ENCODE assay signal across 17 cellular contexts in the genomic region with DNA sequence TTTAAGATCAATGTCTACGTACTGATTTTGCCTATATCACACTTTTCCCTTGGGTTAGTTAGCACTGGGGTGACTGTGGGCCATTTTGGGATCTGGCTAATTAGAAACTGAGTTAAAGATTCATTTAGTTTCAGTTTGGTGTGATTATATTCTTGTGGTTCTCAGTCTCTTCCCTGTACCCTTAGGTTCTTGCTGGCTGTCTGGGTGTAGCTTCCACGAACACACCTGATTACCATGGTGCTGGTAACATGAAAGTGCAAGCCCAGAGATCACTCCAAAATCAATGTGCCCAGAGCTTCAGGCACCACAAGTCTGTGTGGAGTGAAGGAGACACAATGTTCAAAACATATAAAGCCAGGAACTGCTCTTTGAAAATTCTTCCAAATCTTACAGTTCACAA.
"Had no signal": no experiment of that assay in that cellular context is flagged by ENCODE, and none has a peak within 500 bp of the region (broad histone marks: within the 10 kb centered on the region; RNA-seq: fewer than 3 reads in every experiment).

No MANE protein-coding gene starts in this region.

- H3K27me3 ChIP-seq: body of pancreas, pancreas, right lobe of liver, upper lobe of right lung had no signal

- H3K27ac Mint-ChIP-seq: activated naive CD4-positive, alpha-beta T cell treated with anti-CD3 and anti-CD28 coated beads for 36 hours; activated T-helper 2 cell treated with anti-CD3 and anti-CD28 coated beads, Interferon-gamma antibody, Interleukin-2, Interleukin-4, amounts not matched to agents 10 μg/mL and 5 μg/mL and 100 μg/mL, durations not matched to agents 14 hours and 24 hours and 36 hours; naive thymus-derived CD4-positive, alpha-beta T cell; stimulated activated memory B cell treated with anti-CD40 and anti-IgM and Interleukin-4, amounts not matched to agents 10 μg/mL and 1 μg/mL and 100 μg/mL, for 72 hours had no signal

- H3K27ac ChIP-seq: body of pancreas, pancreas, right lobe of liver, thoracic aorta, upper lobe of right lung, WERI-Rb-1 had no signal

- DNase-seq: activated CD4-positive, alpha-beta T cell treated with anti-CD3 and anti-CD28 coated beads, Interleukin-2, amount 50 U/mL, for 48 hours; activated naive CD4-positive, alpha-beta T cell treated with anti-CD3 and anti-CD28 coated beads for 36 hours; body of pancreas; dermis blood vessel endothelial cell; effector memory CD4-positive, alpha-beta T cell; mesenchymal stem cell; naive thymus-derived CD4-positive, alpha-beta T cell; pancreas; right lobe of liver; small intestine; stimulated activated CD4-positive, alpha-beta T cell treated with anti-CD3 and anti-CD28 coated beads, Interleukin-4, amount 100 ng/mL, for 4 hours; upper lobe of right lung; WERI-Rb-1 had no signal

- H3K9me3 ChIP-seq: body of pancreas, pancreas, right lobe of liver, thoracic aorta, upper lobe of right lung had no signal

- H3K9me3 Mint-ChIP-seq: activated naive CD4-positive, alpha-beta T cell treated with anti-CD3 and anti-CD28 coated beads for 36 hours; activated T-helper 2 cell treated with anti-CD3 and anti-CD28 coated beads, Interferon-gamma antibody, Interleukin-2, Interleukin-4, amounts not matched to agents 10 μg/mL and 5 μg/mL and 100 μg/mL, durations not matched to agents 14 hours and 24 hours and 36 hours; naive thymus-derived CD4-positive, alpha-beta T cell had no signal

- H3K36me3 ChIP-seq: pancreas, right lobe of liver, thoracic aorta, upper lobe of right lung, WERI-Rb-1 had no signal

- H3K4me3 ChIP-seq: body of pancreas, pancreas, right lobe of liver, thoracic aorta, upper lobe of right lung had no signal

- H3K36me3 Mint-ChIP-seq: naive thymus-derived CD4-positive, alpha-beta T cell had no signal

- H3K4me3 Mint-ChIP-seq: activated naive CD4-positive, alpha-beta T cell treated with anti-CD3 and anti-CD28 coated beads for 36 hours; stimulated activated memory B cell treated with anti-CD40 and anti-IgM and Interleukin-4, amounts not matched to agents 10 μg/mL and 1 μg/mL and 100 μg/mL, for 72 hours had no signal

- FAIRE-seq: endothelial cell of umbilical vein, small intestine had no signal

- ATAC-seq: body of pancreas; naive thymus-derived CD4-positive, alpha-beta T cell; pancreas; right lobe of liver; stimulated activated memory B cell treated with anti-CD40 and anti-IgM and Interleukin-4, amounts not matched to agents 10 μg/mL and 1 μg/mL and 100 μg/mL, for 72 hours; upper lobe of right lung had no signal

- H3K4me1 ChIP-seq: pancreas, right lobe of liver had no signal

- H3K27me3 Mint-ChIP-seq: stimulated activated memory B cell treated with anti-CD40 and anti-IgM and Interleukin-4, amounts not matched to agents 10 μg/mL and 1 μg/mL and 100 μg/mL, for 72 hours had no signal
